9 cellular contexts compared by ENCODE assay signal in genomic region chr6:33433001-33433559, GRCh38. TPM values are rescaled to one million over a fixed set of nuclear protein-coding genes. Genes with fewer than 3 reads are reported as not detected.
DNase-seq lines count a peak whose midpoint lies in the region; ATAC-seq, FAIRE-seq and TF ChIP-seq lines count a peak whose summit lies in the region.
"Had no signal": no experiment of that assay in that cellular context is flagged by ENCODE, and none has a peak within 500 bp of the region (broad histone marks: within the 10 kb centered on the region; RNA-seq: fewer than 3 reads in every experiment).

No MANE protein-coding gene starts in this region.

- H3K27ac ChIP-seq in left ventricle myocardium inferior (replicated peaks) = peak overlapping the region; percentile 24
- H3K27ac ChIP-seq in angular gyrus (ENCODE audit: low read depth, low read length) = peak overlapping the region; percentile 60

- no peak for DNase-seq in left ventricle myocardium inferior
- DNase-seq in Right ventricle myocardium inferior (ENCODE audit: missing footprints) = no peak
- no peak for DNase-seq in memory B cell (ENCODE audit: low spot score in 2 of 2)
- no peak for DNase-seq in type B pancreatic cell (ENCODE audit: extremely low spot score, unreplicated experiment)
- no peak for DNase-seq in COLO829 (ENCODE audit: low spot score)
- no peak for DNase-seq in D721Med (ENCODE audit: insufficient read length, low spot score)
- DNase-seq: NCI-H146 had no signal

- no peak overlapping the region for H3K4me3 ChIP-seq in left ventricle myocardium inferior

- intact Hi-C loops in left ventricle myocardium inferior (cut with micrococcal nuclease) (no loop called here), Right ventricle myocardium inferior (cut with DNase I) (no loop called here)

- peaks cover 54% of the 10 kb centered on the region for H3K4me1 Mint-ChIP-seq in memory B cell
- H3K4me1 Mint-ChIP-seq in type B pancreatic cell (ENCODE audit: unreplicated experiment) = peaks cover 50% of the 10 kb centered on the region

- H3K27me3 Mint-ChIP-seq in memory B cell (no peaks in the 10 kb centered on the region), type B pancreatic cell (peaks cover 3% of the 10 kb centered on the region)

- H3K4me3 Mint-ChIP-seq in memory B cell (peak overlapping the region; percentile 88), type B pancreatic cell (peak overlapping the region; percentile 67)

- no peak for FAIRE-seq in D721Med (lab: Jason Lieb, UNC)

- H3K27me3 ChIP-seq in left ventricle myocardium inferior (ENCODE audit: low read depth) = no peaks in the 10 kb centered on the region

- H3K36me3 ChIP-seq in left ventricle myocardium inferior = peaks cover 31% of the 10 kb centered on the region

- peak overlapping the region; percentile 84 for H3K27ac Mint-ChIP-seq in memory B cell
- peak overlapping the region; percentile 46 for H3K27ac Mint-ChIP-seq in type B pancreatic cell

- peaks cover 59% of the 10 kb centered on the region for H3K4me1 ChIP-seq in left ventricle myocardium inferior

- no peak for ATAC-seq in Right ventricle myocardium inferior
- ATAC-seq in memory B cell (ENCODE audit: low read depth) = no peak
- no peak for ATAC-seq in GM21447 (IDR thresholded peaks at IDR 0.05; ENCODE audit: unreplicated experiment)

- H3K9me3 Mint-ChIP-seq in memory B cell (no peaks in the 10 kb centered on the region), type B pancreatic cell (no peaks in the 10 kb centered on the region)

- H3K36me3 Mint-ChIP-seq in memory B cell (peaks cover 19% of the 10 kb centered on the region), type B pancreatic cell (peaks cover 22% of the 10 kb centered on the region)

- no peak for TF ChIP-seq CTCF in left ventricle myocardium inferior (IDR thresholded peaks at IDR 0.05; ENCODE audit: borderline replicate concordance)
- no peak for TF ChIP-seq CTCF in type B pancreatic cell (conservative IDR thresholded peaks at IDR 0.05)
- no peak for TF ChIP-seq CTCF in D721Med (IDR thresholded peaks at IDR 0.05; ENCODE audit: insufficient read depth, missing control alignments)

- no peaks in the 10 kb centered on the region for H3K9me3 ChIP-seq in left ventricle myocardium inferior (replicated peaks)

RNA-seq across cellular contexts. Expression of gene SYNGAP1, which starts 13.2 kb away (rescaled TPM):
- 6.5 TPM for total RNA-seq in left ventricle myocardium inferior
- 5.2 TPM for total RNA-seq in Right ventricle myocardium inferior
- 18.4 and 74.1 TPM in 2 replicates for total RNA-seq in type B pancreatic cell (ENCODE audit: low replicate concordance)

RNA-seq across cellular contexts. Expression of gene CUTA, which starts 15.2 kb away (rescaled TPM):
- total RNA-seq in left ventricle myocardium inferior (107 TPM), Right ventricle myocardium inferior (107 TPM), type B pancreatic cell (ENCODE audit: low replicate concordance) (212 and 278 TPM in 2 replicates)

RNA-seq across cellular contexts. Expression of gene ZBTB9, which starts 21.3 kb away (rescaled TPM):
- total RNA-seq in left ventricle myocardium inferior = 4.9 TPM
- total RNA-seq in Right ventricle myocardium inferior = 4.1 TPM
- total RNA-seq in type B pancreatic cell (ENCODE audit: low replicate concordance) = 11.3 and 14.5 TPM in 2 replicates

RNA-seq across cellular contexts. Expression of gene PHF1, which starts 22.3 kb away (rescaled TPM):
- total RNA-seq in left ventricle myocardium inferior = 52.2 TPM
- total RNA-seq in Right ventricle myocardium inferior = 43.5 TPM
- total RNA-seq in type B pancreatic cell (ENCODE audit: low replicate concordance) = 23.8 and 49.6 TPM in 2 replicates

RNA-seq across cellular contexts. Expression of gene KIFC1, which starts 41.5 kb away (rescaled TPM):
- total RNA-seq in left ventricle myocardium inferior = 0.49 TPM
- 1.3 TPM for total RNA-seq in Right ventricle myocardium inferior
- total RNA-seq in type B pancreatic cell (ENCODE audit: low replicate concordance) = 28.0 and 67.7 TPM in 2 replicates
